Comparison of ENCODE assay signal across 8 cellular contexts in the genomic region with DNA sequence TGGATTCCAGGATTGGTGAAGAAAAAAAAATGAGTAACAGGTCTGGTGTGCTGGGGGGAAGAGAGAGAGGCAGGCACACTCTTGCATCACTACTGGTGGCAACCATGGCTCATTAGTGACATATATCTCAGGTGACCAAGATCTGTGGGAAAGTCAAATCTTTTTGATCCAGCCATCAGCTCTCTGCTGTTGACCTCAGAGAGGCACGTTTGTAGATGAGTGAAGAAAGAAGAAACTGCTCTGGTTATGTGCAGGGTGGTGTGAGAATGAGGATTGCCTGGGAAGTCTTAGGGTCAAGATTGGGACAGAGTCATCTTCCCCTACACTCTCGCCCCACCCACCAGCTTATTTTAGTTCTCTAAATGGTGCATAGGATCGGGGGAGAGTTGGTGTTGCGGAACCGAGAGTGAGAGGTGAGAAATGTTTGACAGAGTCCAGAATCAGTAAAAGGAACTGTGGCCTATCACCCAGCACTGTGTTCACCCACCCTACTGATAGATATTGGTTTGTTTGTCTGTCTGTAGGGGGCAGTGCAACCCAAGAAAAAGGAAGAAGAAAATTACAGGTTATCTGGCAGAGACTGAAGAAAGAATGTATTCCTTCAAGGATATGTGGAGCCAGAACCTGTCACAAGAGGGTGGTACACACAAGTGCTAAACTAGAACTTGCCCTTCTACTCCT. TPM values are rescaled to one million over a fixed set of nuclear protein-coding genes. Genes with fewer than 3 reads are reported as not detected.
A peak's percentile ranks its signal among the peaks of the same experiment; 100 is the strongest.
DNase-seq lines count a peak whose midpoint lies in the region; ATAC-seq lines count a peak whose summit lies in the region.

No MANE protein-coding gene starts in this region.

- no peaks in the 10 kb centered on the region for H3K27me3 ChIP-seq in CD8-positive, alpha-beta memory T cell (ENCODE audit: insufficient read depth, low read length, poor library complexity, severe bottlenecking)
- no peaks in the 10 kb centered on the region for H3K27me3 ChIP-seq in naive thymus-derived CD4-positive, alpha-beta T cell (ENCODE audit: control insufficient read depth in 2 of 2, insufficient read depth in 2 of 2, low read length in 2 of 2)

- no peaks in the 10 kb centered on the region for H3K9me3 ChIP-seq in CD8-positive, alpha-beta memory T cell (ENCODE audit: low read length)
- no peaks in the 10 kb centered on the region for H3K9me3 ChIP-seq in naive thymus-derived CD4-positive, alpha-beta T cell (ENCODE audit: control insufficient read depth in 2 of 3, low read length in 3 of 3)

- CTCF ChIA-PET in CD8-positive, alpha-beta memory T cell (lab: Charles Lee), result no interaction called here
- CTCF ChIA-PET in naive thymus-derived CD4-positive, alpha-beta T cell (lab: Charles Lee), result interaction anchor here (0.6 to 1.4 kb wide), 2 partner anchors 12 to 180 kb away, joined by 3 read pairs; no protein-coding TSS in a partner anchor
- CTCF ChIA-PET in activated CD4-positive, alpha-beta memory T cell treated with anti-CD3 and anti-CD28 coated beads, Interleukin-2, amount 10 ng/mL, durations not matched to agents 7 days and 5 days (lab: Charles Lee), result interaction anchor here (0.5 to 1.2 kb wide), 2 partner anchors 162 to 383 kb away, joined by 3 to 4 read pairs; no protein-coding TSS in a partner anchor

- H3K4me3 Mint-ChIP-seq in CD8-positive, alpha-beta memory T cell, result no peak overlapping the region
- H3K4me3 Mint-ChIP-seq in naive thymus-derived CD4-positive, alpha-beta T cell, result no peak overlapping the region
- H3K4me3 Mint-ChIP-seq in activated CD4-positive, alpha-beta memory T cell treated with anti-CD3 and anti-CD28 coated beads, Interleukin-2, amount 10 ng/mL, durations not matched to agents 7 days and 5 days, result no peak overlapping the region

- no peak overlapping the region for H3K4me3 ChIP-seq in CD8-positive, alpha-beta memory T cell (ENCODE audit: low read length)
- H3K4me3 ChIP-seq in naive thymus-derived CD4-positive, alpha-beta T cell (ENCODE audit: low read length), result no peak overlapping the region

- no peaks in the 10 kb centered on the region for H3K36me3 ChIP-seq in CD8-positive, alpha-beta memory T cell (ENCODE audit: insufficient read depth, low read length)
- H3K36me3 ChIP-seq in naive thymus-derived CD4-positive, alpha-beta T cell (ENCODE audit: control insufficient read depth in 2 of 3, insufficient read depth in 3 of 3, low read length in 3 of 3), result no peaks in the 10 kb centered on the region

- intact Hi-C loops in naive thymus-derived CD4-positive, alpha-beta T cell (cut with micrococcal nuclease), result loop anchor here (5.0 kb wide), 4 partner anchors 161 to 491 kb away; no protein-coding TSS in a partner anchor

- H3K27ac Mint-ChIP-seq in CD8-positive, alpha-beta memory T cell, result no peak overlapping the region
- no peak overlapping the region for H3K27ac Mint-ChIP-seq in naive thymus-derived CD4-positive, alpha-beta T cell
- H3K27ac Mint-ChIP-seq in activated CD4-positive, alpha-beta memory T cell treated with anti-CD3 and anti-CD28 coated beads, Interleukin-2, amount 10 ng/mL, durations not matched to agents 7 days and 5 days, result no peak overlapping the region

- DNase-seq in CD8-positive, alpha-beta memory T cell, result peak in 3 of 5 donors; percentile 4 to 50 (median 48)
- DNase-seq in NCI-H1417 treated with DMSO at 0.1 percent for 48 hours (lab: John Stamatoyannopoulos, UW), result peak; percentile 32
- peak in 3 of 5 donors; percentile 21 to 39 (median 26) for DNase-seq in T-helper 1 cell
- peak in 7 of 9 donors; percentile 32 to 70 (median 54) for DNase-seq in naive thymus-derived CD4-positive, alpha-beta T cell
- DNase-seq in activated CD4-positive, alpha-beta memory T cell treated with anti-CD3 and anti-CD28 coated beads, Interleukin-2, amount 10 ng/mL, durations not matched to agents 7 days and 5 days, result no peak

- POLR2A ChIA-PET in CD8-positive, alpha-beta memory T cell (lab: Charles Lee), result no interaction called here
- POLR2A ChIA-PET in naive thymus-derived CD4-positive, alpha-beta T cell (lab: Charles Lee), result no interaction called here
- POLR2A ChIA-PET in activated CD4-positive, alpha-beta memory T cell treated with anti-CD3 and anti-CD28 coated beads, Interleukin-2, amount 10 ng/mL, durations not matched to agents 7 days and 5 days (lab: Charles Lee), result no interaction called here

- peaks cover 12 to 29% of the 10 kb centered on the region in 2 donors for H3K27me3 Mint-ChIP-seq in CD8-positive, alpha-beta memory T cell
- peaks cover 7 to 22% (median 12%) of the 10 kb centered on the region in 5 donors for H3K27me3 Mint-ChIP-seq in naive thymus-derived CD4-positive, alpha-beta T cell
- H3K27me3 Mint-ChIP-seq in activated CD4-positive, alpha-beta memory T cell treated with anti-CD3 and anti-CD28 coated beads, Interleukin-2, amount 10 ng/mL, durations not matched to agents 7 days and 5 days, result peaks cover 14% of the 10 kb centered on the region

- no peak overlapping the region for H3K27ac ChIP-seq in CD8-positive, alpha-beta memory T cell (ENCODE audit: low read depth, low read length)
- no peak overlapping the region for H3K27ac ChIP-seq in naive thymus-derived CD4-positive, alpha-beta T cell (ENCODE audit: low read depth, low read length)

- ATAC-seq in GM18517 (IDR thresholded peaks at IDR 0.05; ENCODE audit: unreplicated experiment) (peak; percentile 99), HG02870 (IDR thresholded peaks at IDR 0.05; ENCODE audit: unreplicated experiment) (peak; percentile 97), esophagus mucosa (peak; percentile 63)
- peak; percentile 86 for ATAC-seq in naive thymus-derived CD4-positive, alpha-beta T cell

- H3K9me3 Mint-ChIP-seq in CD8-positive, alpha-beta memory T cell, result no peaks in the 10 kb centered on the region
- peaks cover 0 to 3% (median 0%) of the 10 kb centered on the region in 11 donors for H3K9me3 Mint-ChIP-seq in naive thymus-derived CD4-positive, alpha-beta T cell
- H3K9me3 Mint-ChIP-seq in activated CD4-positive, alpha-beta memory T cell treated with anti-CD3 and anti-CD28 coated beads, Interleukin-2, amount 10 ng/mL, durations not matched to agents 7 days and 5 days, result no peaks in the 10 kb centered on the region

- H3K4me1 ChIP-seq in CD8-positive, alpha-beta memory T cell (ENCODE audit: insufficient read depth, low read length), result no peaks in the 10 kb centered on the region
- no peaks in the 10 kb centered on the region for H3K4me1 ChIP-seq in naive thymus-derived CD4-positive, alpha-beta T cell (ENCODE audit: control insufficient read depth in 2 of 2, insufficient read depth in 2 of 2, low read length in 2 of 2)

- no peaks in the 10 kb centered on the region for H3K4me1 Mint-ChIP-seq in CD8-positive, alpha-beta memory T cell
- H3K4me1 Mint-ChIP-seq in naive thymus-derived CD4-positive, alpha-beta T cell, result no peaks in the 10 kb centered on the region
- no peaks in the 10 kb centered on the region for H3K4me1 Mint-ChIP-seq in activated CD4-positive, alpha-beta memory T cell treated with anti-CD3 and anti-CD28 coated beads, Interleukin-2, amount 10 ng/mL, durations not matched to agents 7 days and 5 days

- H3K36me3 Mint-ChIP-seq in CD8-positive, alpha-beta memory T cell, result no peaks in the 10 kb centered on the region
- H3K36me3 Mint-ChIP-seq in naive thymus-derived CD4-positive, alpha-beta T cell, result no peaks in the 10 kb centered on the region
- no peaks in the 10 kb centered on the region for H3K36me3 Mint-ChIP-seq in activated CD4-positive, alpha-beta memory T cell treated with anti-CD3 and anti-CD28 coated beads, Interleukin-2, amount 10 ng/mL, durations not matched to agents 7 days and 5 days (ENCODE audit: low read depth)

RNA-seq across cellular contexts. Expression of gene ARMCX6, which starts 21.9 kb away (rescaled TPM):
- 10 to 100 TPM; 70.1 TPM for total RNA-seq in CD8-positive, alpha-beta memory T cell
- polyA plus RNA-seq in CD8-positive, alpha-beta memory T cell, result 40.7 TPM
- total RNA-seq in esophagus mucosa, result 27.9 TPM
- total RNA-seq in naive thymus-derived CD4-positive, alpha-beta T cell, result 10 to 100 TPM; 27.3 to 42.5 (median 39.9) TPM
- 10 to 100 TPM; 43.1 to 60.1 TPM for polyA plus RNA-seq in naive thymus-derived CD4-positive, alpha-beta T cell
- total RNA-seq in activated CD4-positive, alpha-beta memory T cell treated with anti-CD3 and anti-CD28 coated beads, Interleukin-2, amount 10 ng/mL, durations not matched to agents 7 days and 5 days, result 10 to 100 TPM; 41.0 to 41.2 TPM

RNA-seq across cellular contexts. Expression of gene ARMCX3, which starts 27.1 kb away (rescaled TPM):
- 10 to 100 TPM; 49.9 to 52.5 TPM for total RNA-seq in CD8-positive, alpha-beta memory T cell
- 23.4 TPM for polyA plus RNA-seq in CD8-positive, alpha-beta memory T cell
- 5.4 TPM for total RNA-seq in esophagus mucosa
- total RNA-seq in naive thymus-derived CD4-positive, alpha-beta T cell, result 10 to 100 TPM; 32.2 to 60.4 (median 37.3) TPM
- 10 to 100 TPM; 19.8 to 30.1 TPM for polyA plus RNA-seq in naive thymus-derived CD4-positive, alpha-beta T cell
- total RNA-seq in activated CD4-positive, alpha-beta memory T cell treated with anti-CD3 and anti-CD28 coated beads, Interleukin-2, amount 10 ng/mL, durations not matched to agents 7 days and 5 days, result 10 to 100 TPM; 31.2 to 33.2 TPM

RNA-seq across cellular contexts. Expression of gene ARMCX1, which starts 45.5 kb away (rescaled TPM):
- 1 to 10 TPM; 2.1 to 2.2 TPM for total RNA-seq in CD8-positive, alpha-beta memory T cell
- 1.0 TPM for polyA plus RNA-seq in CD8-positive, alpha-beta memory T cell
- total RNA-seq in esophagus mucosa, result 3.0 TPM
- total RNA-seq in naive thymus-derived CD4-positive, alpha-beta T cell, result 1 to 10 TPM in 2 of 5 experiments, under 1 TPM in 3; 0.17 to 1.4 (median 0.78) TPM
- polyA plus RNA-seq in naive thymus-derived CD4-positive, alpha-beta T cell, result 1 to 10 TPM; 2.1 to 3.2 TPM
- under 1 TPM; 0.33 to 0.45 TPM for total RNA-seq in activated CD4-positive, alpha-beta memory T cell treated with anti-CD3 and anti-CD28 coated beads, Interleukin-2, amount 10 ng/mL, durations not matched to agents 7 days and 5 days
